Comparison of ENCODE assay signal across 2 cellular contexts in genomic region chr5:149635394-149635793, GRCh38.
A peak's percentile ranks its signal among the peaks of the same experiment; 100 is the strongest.
TF ChIP-seq lines count a peak whose summit lies in the region.

No MANE protein-coding gene starts in this region.

TF ChIP-seq in A549, 52 proteins besides CTCF, POLR2A, EP300 and RAD21:
- no peak for TF ChIP-seq ESRRA (IDR thresholded peaks at IDR 0.05; ENCODE audit: borderline replicate concordance, low read length)
- TF ChIP-seq MAFK (IDR thresholded peaks at IDR 0.05; ENCODE audit: partially characterized antibody), result peak; percentile 45

TF ChIP-seq in IMR-90, 13 proteins besides CTCF, POLR2A, EP300 and RAD21:
- no peak for TF ChIP-seq FOS (IDR thresholded peaks at IDR 0.05; ENCODE audit: low read depth, low read length)
- peak; percentile 55; the same call in 1 of the 2 replicates for TF ChIP-seq MAFK (IDR thresholded peaks at IDR 0.05; ENCODE audit: low read depth, low read length)
